ENCODE assay signal across 7 cellular contexts in the genomic region with DNA sequence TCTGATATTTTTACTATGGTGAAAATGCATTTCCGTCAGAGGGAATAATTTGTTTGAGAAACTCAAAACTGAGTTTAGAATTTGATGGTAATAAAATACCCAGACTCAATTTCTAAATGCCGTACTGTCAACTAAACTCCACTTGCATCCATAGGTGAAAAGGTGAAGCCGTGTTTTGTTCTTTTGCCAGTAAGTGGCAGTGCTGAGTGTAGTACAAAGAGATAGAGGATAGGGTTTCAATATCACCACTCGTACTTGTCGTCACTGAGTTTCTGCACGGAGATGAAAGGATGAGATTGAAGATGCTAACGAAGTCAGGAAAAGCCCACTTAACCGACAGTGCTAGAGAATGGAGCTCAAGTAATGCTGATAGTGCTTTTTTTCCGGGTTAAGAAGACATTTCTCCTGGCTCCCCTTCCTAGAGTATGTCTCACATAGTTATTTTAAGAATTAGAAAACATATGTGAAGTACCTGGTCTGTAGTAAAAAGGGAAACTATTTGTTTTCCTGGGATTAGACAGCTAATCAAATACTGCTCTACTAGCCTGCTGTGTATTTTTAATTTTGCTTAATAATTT.
A peak's percentile ranks its signal among the peaks of the same experiment; 100 is the strongest.
DNase-seq lines count a peak whose midpoint lies in the region; ATAC-seq and TF ChIP-seq lines count a peak whose summit lies in the region.

No MANE protein-coding gene starts in this region.

- TF ChIP-seq POLR2A in gastroesophageal sphincter (IDR thresholded peaks at IDR 0.05) = no peak

- H3K79me1 ChIP-seq in mesenchymal stem cell (replicated peaks; ENCODE audit: low read length, poor library complexity, severe bottlenecking) = no peaks in the 10 kb centered on the region

- H2AK5ac ChIP-seq in mesenchymal stem cell (ENCODE audit: low read length, severe bottlenecking) = no peak overlapping the region

- DNase-seq in NCI-H748 treated with DMSO at 0.1 percent for 48 hours (lab: John Stamatoyannopoulos, UW) (peak; percentile 49), mesenchymal stem cell (peak; percentile 48), left ventricle myocardium inferior (no peak)

- no peak overlapping the region for H4K91ac ChIP-seq in mesenchymal stem cell (ENCODE audit: low read length)

- H2BK120ac ChIP-seq in mesenchymal stem cell (ENCODE audit: low read depth, low read length) = no peak overlapping the region

- ATAC-seq in GM18870 (IDR thresholded peaks at IDR 0.05; ENCODE audit: unreplicated experiment) (peak; percentile 74), HG03039 (IDR thresholded peaks at IDR 0.05; ENCODE audit: unreplicated experiment) (peak; percentile 72), gastroesophageal sphincter (no peak), GM21381 (IDR thresholded peaks at IDR 0.05; ENCODE audit: unreplicated experiment) (no peak)

- no peak overlapping the region for H2BK15ac ChIP-seq in mesenchymal stem cell (ENCODE audit: low read depth, poor library complexity, severe bottlenecking)

- H2BK12ac ChIP-seq in mesenchymal stem cell (ENCODE audit: low read length in 2 of 2) = no peak overlapping the region

- H3K9ac ChIP-seq in mesenchymal stem cell (ENCODE audit: low read length) = no peak overlapping the region

- H4K8ac ChIP-seq in mesenchymal stem cell (ENCODE audit: low read length) = no peak overlapping the region

- H3K27ac ChIP-seq in mesenchymal stem cell (ENCODE audit: low read length, poor library complexity, severe bottlenecking) (no peak overlapping the region), left ventricle myocardium inferior (replicated peaks) (no peak overlapping the region), gastroesophageal sphincter (no peak overlapping the region)

- H3K23ac ChIP-seq in mesenchymal stem cell (ENCODE audit: low read length in 2 of 2) = no peak overlapping the region

- no peak overlapping the region for H3K18ac ChIP-seq in mesenchymal stem cell (ENCODE audit: low read depth in 1 of 2, low read length in 2 of 2)

- H3K4me3 ChIP-seq in mesenchymal stem cell (ENCODE audit: insufficient read depth in 1 of 2, low read depth in 1 of 2, low read length in 2 of 2) = no peak overlapping the region
- H3K4me3 ChIP-seq in left ventricle myocardium inferior = no peak overlapping the region
- no peak overlapping the region for H3K4me3 ChIP-seq in gastroesophageal sphincter

- TF ChIP-seq CTCF in left ventricle myocardium inferior (IDR thresholded peaks at IDR 0.05; ENCODE audit: borderline replicate concordance) (no peak), gastroesophageal sphincter (IDR thresholded peaks at IDR 0.05) (no peak)

- H3K9me3 ChIP-seq in mesenchymal stem cell (ENCODE audit: control insufficient read depth, low read length) = no peaks in the 10 kb centered on the region
- H3K9me3 ChIP-seq in left ventricle myocardium inferior (replicated peaks) = no peaks in the 10 kb centered on the region
- no peaks in the 10 kb centered on the region for H3K9me3 ChIP-seq in gastroesophageal sphincter

- no peak overlapping the region for H2BK5ac ChIP-seq in mesenchymal stem cell (ENCODE audit: low read depth, low read length, poor library complexity, severe bottlenecking)

- intact Hi-C loops in left ventricle myocardium inferior (cut with micrococcal nuclease) = no loop called here

- H3K4me2 ChIP-seq in mesenchymal stem cell (ENCODE audit: low read length, poor library complexity, severe bottlenecking) = no peak overlapping the region

- no peak overlapping the region for H2AFZ ChIP-seq in mesenchymal stem cell (ENCODE audit: low read depth, low read length)

- no peak overlapping the region for H3K14ac ChIP-seq in mesenchymal stem cell (ENCODE audit: low read length in 2 of 2)

- H3K36me3 ChIP-seq in mesenchymal stem cell (ENCODE audit: control insufficient read depth in 1 of 2, insufficient read depth in 2 of 2, low read depth in 1 of 2, low read length in 2 of 2) (no peaks in the 10 kb centered on the region), left ventricle myocardium inferior (no peaks in the 10 kb centered on the region), gastroesophageal sphincter (no peaks in the 10 kb centered on the region)

- no peak overlapping the region for H3K4ac ChIP-seq in mesenchymal stem cell (ENCODE audit: low read depth in 1 of 2, low read length in 2 of 2)

- WGBS in mesenchymal stem cell = 8% methylated on average over 7 of the region's 9 CpGs
- WGBS in gastroesophageal sphincter (ENCODE audit: low coverage in 1 of 2), 2 donors = 47 to 48% methylated on average over 9 of the region's 9 CpGs

- H3K4me1 ChIP-seq in mesenchymal stem cell (ENCODE audit: control insufficient read depth, insufficient read depth, low read depth, low read length) = no peaks in the 10 kb centered on the region
- H3K4me1 ChIP-seq in left ventricle myocardium inferior = no peaks in the 10 kb centered on the region
- peaks cover 0 to 1% (median 0%) of the 10 kb centered on the region in 3 donors for H3K4me1 ChIP-seq in gastroesophageal sphincter

- H3K27me3 ChIP-seq in mesenchymal stem cell (ENCODE audit: control insufficient read depth in 1 of 2, insufficient read depth in 1 of 2, low read length in 2 of 2) = no peaks in the 10 kb centered on the region
- peaks cover 12% of the 10 kb centered on the region for H3K27me3 ChIP-seq in left ventricle myocardium inferior (ENCODE audit: low read depth)
- H3K27me3 ChIP-seq in gastroesophageal sphincter = no peaks in the 10 kb centered on the region

- TF ChIP-seq EP300 in gastroesophageal sphincter (IDR thresholded peaks at IDR 0.05) = no peak

Comparison
In these comparisons a context has a peak if more than half of its experiments do, and no peak if none do; other contexts are left out.
1. ATAC-seq: peak in GM18870 (single experiment) and HG03039 (single experiment); none in gastroesophageal sphincter (single experiment) and GM21381 (single experiment).